In genomic region chr2:130378206-130378897, GRCh38 we compare ENCODE assay signal across 23 cellular contexts.
"Had no signal": no experiment of that assay in that cellular context is flagged by ENCODE, and none has a peak within 500 bp of the region (broad histone marks: within the 10 kb centered on the region; RNA-seq: fewer than 3 reads in every experiment).

No MANE protein-coding gene starts in this region.

- H3K4me3 Mint-ChIP-seq: activated CD8-positive, alpha-beta T cell treated with anti-CD3 and anti-CD28 coated beads for 36 hours; activated naive CD4-positive, alpha-beta T cell treated with anti-CD3 and anti-CD28 coated beads, Interleukin-2, amount 10 ng/mL, durations not matched to agents 7 days and 5 days; T-helper 1 cell treated with Interleukin-12 subunit alpha and Interleukin-12 subunit beta and Interleukin-4 antibody, amounts not matched to agents 30 μg/mL and 1 μg/mL, for 36 hours had no signal

- H3K36me3 ChIP-seq: breast epithelium had no signal

- DNase-seq: activated CD4-positive, alpha-beta T cell treated with anti-CD3 and anti-CD28 coated beads, Interleukin-2, amount 50 U/mL, for 1 hour; activated CD4-positive, CD25-positive, alpha-beta regulatory T cell; activated CD8-positive, alpha-beta memory T cell treated with anti-CD3 and anti-CD28 coated beads, Interleukin-2, amount 50 U/mL, for 4 hours; activated CD8-positive, alpha-beta T cell treated with anti-CD3 and anti-CD28 coated beads for 36 hours; activated gamma-delta T cell treated with Interleukin-2 at 50 U/mL for 16 hours; activated naive CD4-positive, alpha-beta T cell treated with anti-CD3 and anti-CD28 coated beads, Interleukin-2, amount 10 ng/mL, durations not matched to agents 7 days and 5 days; activated naive CD8-positive, alpha-beta T cell treated with anti-CD3 and anti-CD28 coated beads for 36 hours; activated T-cell treated with anti-CD3 and anti-CD28 coated beads, Interleukin-2, amount 50 U/mL, for 72 hours; anterior cingulate cortex; caudate nucleus; KG1; MG63; NCI-H1105; NCI-H1436; NCI-H1694 treated with DMSO at 0.1 percent for 48 hours; NCI-H2081; NCI-H510A treated with DMSO at 0.1 percent for 48 hours; NCI-H69; NK-92 treated with Interleukin-12 subunit alpha and Interleukin-12 subunit beta, amount 100 ng/mL, for 24 hours; PC-3; SHP77 had no signal

- ATAC-seq: activated CD8-positive, alpha-beta T cell treated with anti-CD3 and anti-CD28 coated beads for 36 hours; activated T-cell treated with anti-CD3 and anti-CD28 coated beads, Interleukin-2, amount 50 U/mL, for 72 hours; PC-3 had no signal

- H3K9me3 Mint-ChIP-seq: activated CD8-positive, alpha-beta T cell treated with anti-CD3 and anti-CD28 coated beads for 36 hours; activated naive CD4-positive, alpha-beta T cell treated with anti-CD3 and anti-CD28 coated beads, Interleukin-2, amount 10 ng/mL, durations not matched to agents 7 days and 5 days; activated T-cell treated with anti-CD3 and anti-CD28 coated beads, Interleukin-2, amount 50 U/mL, for 72 hours had no signal

- H3K27me3 Mint-ChIP-seq: activated CD8-positive, alpha-beta T cell treated with anti-CD3 and anti-CD28 coated beads for 36 hours; activated naive CD4-positive, alpha-beta T cell treated with anti-CD3 and anti-CD28 coated beads, Interleukin-2, amount 10 ng/mL, durations not matched to agents 7 days and 5 days; activated naive CD8-positive, alpha-beta T cell treated with anti-CD3 and anti-CD28 coated beads for 36 hours had no signal

- H3K27me3 ChIP-seq: breast epithelium, MG63 had no signal

- H3K27ac ChIP-seq: breast epithelium had no signal

- H3K9me3 ChIP-seq: breast epithelium, MG63 had no signal

- H3K27ac Mint-ChIP-seq: activated T-cell treated with anti-CD3 and anti-CD28 coated beads, Interleukin-2, amount 50 U/mL, for 72 hours; T-helper 1 cell treated with Interleukin-12 subunit alpha and Interleukin-12 subunit beta and Interleukin-4 antibody, amounts not matched to agents 30 μg/mL and 1 μg/mL, for 36 hours had no signal

- H3K4me3 ChIP-seq: breast epithelium, MG63 had no signal
